Comparison of ENCODE assay signal across 1 cellular context in genomic region chr7:30263090-30263710, GRCh38.
TF ChIP-seq lines count a peak whose summit lies in the region.

No MANE protein-coding gene starts in this region.

TF ChIP-seq in liver, 16 proteins besides CTCF, POLR2A, EP300 and RAD21 (continued from another document):
- TF ChIP-seq FOXA1 (IDR thresholded peaks at IDR 0.05), result no peak
- no peak for TF ChIP-seq TAF1 (conservative IDR thresholded peaks at IDR 0.05)
- peak; percentile 75 for TF ChIP-seq SP1 (IDR thresholded peaks at IDR 0.05)
- peak; percentile 51 for TF ChIP-seq HNF4G (IDR thresholded peaks at IDR 0.05)
- TF ChIP-seq YY1 (IDR thresholded peaks at IDR 0.05), result peak; percentile 64
- peak in 1 of 2 donors; percentile 13 for TF ChIP-seq GABPA (IDR thresholded peaks at IDR 0.05 in 1 of 2, conservative IDR thresholded peaks at IDR 0.05 in 1 of 2)
- TF ChIP-seq RXRA (IDR thresholded peaks at IDR 0.05), result peak; percentile 45 to 68
- peak; percentile 34 for TF ChIP-seq MAX (IDR thresholded peaks at IDR 0.05)
- no peak for TF ChIP-seq ZBTB33 (IDR thresholded peaks at IDR 0.05)
- TF ChIP-seq JUND (IDR thresholded peaks at IDR 0.05), result peak; percentile 25 to 53
- peak; percentile 46 for TF ChIP-seq ATF3 (IDR thresholded peaks at IDR 0.05)
- TF ChIP-seq HNF4A (conservative IDR thresholded peaks at IDR 0.05), result peak; percentile 70 to 72
